In genomic region chr19:53096982-53097381, GRCh38 we compare ENCODE assay signal across 8 cellular contexts. TPM values are rescaled to one million over a fixed set of nuclear protein-coding genes. Genes with fewer than 3 reads are reported as not detected.
"Had no signal": no experiment of that assay in that cellular context is flagged by ENCODE, and none has a peak within 500 bp of the region (broad histone marks: within the 10 kb centered on the region; RNA-seq: fewer than 3 reads in every experiment).

No MANE protein-coding gene starts in this region.

RNA-seq across cellular contexts. Expression of gene ERVV-2, which starts 52.4 kb away (rescaled TPM):
- total RNA-seq: activated CD4-positive, alpha-beta memory T cell treated with anti-CD3 and anti-CD28 coated beads, Interleukin-2, amount 10 ng/mL, durations not matched to agents 7 days and 5 days; activated CD4-positive, alpha-beta T cell treated with anti-CD3 and anti-CD28 coated beads for 36 hours; astrocyte; OCI-LY7; RPMI7951; SJCRH30; T-helper 2 cell treated with Interferon-gamma antibody and Interleukin-4, amounts not matched to agents 100 ng/mL and 5 ng/mL, for 36 hours had no signal
- polyA plus RNA-seq: SK-N-SH had no signal
